11 cellular contexts compared by ENCODE assay signal in genomic region chr10:99930731-99931550, GRCh38.
DNase-seq lines count a peak whose midpoint lies in the region; ATAC-seq, FAIRE-seq and TF ChIP-seq lines count a peak whose summit lies in the region.
"Had no signal": no experiment of that assay in that cellular context is flagged by ENCODE, and none has a peak within 500 bp of the region (broad histone marks: within the 10 kb centered on the region; RNA-seq: fewer than 3 reads in every experiment).

No MANE protein-coding gene starts in this region.

- H3K27ac ChIP-seq in esophagus (ENCODE audit: low read depth in 2 of 2, low read length in 1 of 2) = peak overlapping the region; percentile 75 to 90
- no peak overlapping the region for H3K27ac ChIP-seq in tibial artery

- H3K27me3 ChIP-seq in esophagus (ENCODE audit: control insufficient read depth in 1 of 2, insufficient read depth in 2 of 2, low read length in 2 of 2) (no peaks in the 10 kb centered on the region), tibial artery (no peaks in the 10 kb centered on the region)

- no peaks in the 10 kb centered on the region for H3K9me3 Mint-ChIP-seq in nephron progenitor cell
- H3K9me3 Mint-ChIP-seq: stimulated activated memory B cell treated with anti-CD40 and anti-IgM and Interleukin-4, amounts not matched to agents 10 μg/mL and 1 μg/mL and 100 μg/mL, for 72 hours had no signal

- 38 to 44% methylated on average over 9 of the region's 9 CpGs for WGBS in esophagus, 2 donors

- no peaks in the 10 kb centered on the region for H3K36me3 Mint-ChIP-seq in nephron progenitor cell (ENCODE audit: low read depth)

- TF ChIP-seq POLR2A in H54 (IDR thresholded peaks at IDR 0.05; ENCODE audit: low read depth, low read length) = no peak

- no peak for TF ChIP-seq CTCF in nephron progenitor cell (IDR thresholded peaks at IDR 0.05)
- TF ChIP-seq CTCF in tibial artery (IDR thresholded peaks at IDR 0.05) = no peak

- ATAC-seq in HG02970 (IDR thresholded peaks at IDR 0.05; ENCODE audit: low FRiP score, unreplicated experiment) (no peak), HG03442 (IDR thresholded peaks at IDR 0.05; ENCODE audit: unreplicated experiment) (no peak)
- ATAC-seq: stimulated activated memory B cell treated with anti-CD40 and anti-IgM and Interleukin-4, amounts not matched to agents 10 μg/mL and 1 μg/mL and 100 μg/mL, for 72 hours had no signal

- peaks cover 55% of the 10 kb centered on the region for H3K4me1 Mint-ChIP-seq in nephron progenitor cell

- peak overlapping the region; percentile 42 for H3K4me3 Mint-ChIP-seq in nephron progenitor cell
- H3K4me3 Mint-ChIP-seq: stimulated activated memory B cell treated with anti-CD40 and anti-IgM and Interleukin-4, amounts not matched to agents 10 μg/mL and 1 μg/mL and 100 μg/mL, for 72 hours had no signal

- H3K36me3 ChIP-seq in esophagus (ENCODE audit: control insufficient read depth in 2 of 2, insufficient read depth in 2 of 2, low read length in 1 of 2) (no peaks in the 10 kb centered on the region), tibial artery (no peaks in the 10 kb centered on the region)

- peaks cover 0 to 8% of the 10 kb centered on the region in 2 donors for H3K4me1 ChIP-seq in esophagus (ENCODE audit: control insufficient read depth in 2 of 2, insufficient read depth in 2 of 2, low read length in 1 of 2)
- peaks cover 0 to 10% (median 2%) of the 10 kb centered on the region in 4 donors for H3K4me1 ChIP-seq in tibial artery

- peaks cover 2% of the 10 kb centered on the region for H3K27me3 Mint-ChIP-seq in nephron progenitor cell (ENCODE audit: low read depth, poor library complexity)
- H3K27me3 Mint-ChIP-seq: stimulated activated memory B cell treated with anti-CD40 and anti-IgM and Interleukin-4, amounts not matched to agents 10 μg/mL and 1 μg/mL and 100 μg/mL, for 72 hours had no signal

- DNase-seq in DMS53 treated with DMSO at 0.1 percent for 48 hours (lab: John Stamatoyannopoulos, UW; ENCODE audit: unreplicated experiment) (peak; percentile 95), NCI-H2196 (lab: John Stamatoyannopoulos, UW; ENCODE audit: unreplicated experiment) (peak; percentile 50), nephron progenitor cell (no peak), tibial artery (no peak), H54 (ENCODE audit: insufficient read length, low spot score) (no peak)
- DNase-seq: NCI-H2081 treated with DMSO at 0.1 percent for 48 hours had no signal

- peak overlapping the region; percentile 77 for H3K27ac Mint-ChIP-seq in nephron progenitor cell
- H3K27ac Mint-ChIP-seq: stimulated activated memory B cell treated with anti-CD40 and anti-IgM and Interleukin-4, amounts not matched to agents 10 μg/mL and 1 μg/mL and 100 μg/mL, for 72 hours had no signal

- intact Hi-C loops in tibial artery (cut with DNase I; ENCODE audit: low total_unique reads) = no loop called here

- H3K4me3 ChIP-seq in esophagus (ENCODE audit: low read depth in 1 of 2, low read length in 2 of 2) (peak overlapping the region in 1 of 2 donors; percentile 36), tibial artery (no peak overlapping the region)

- H3K9me3 ChIP-seq in esophagus (ENCODE audit: control insufficient read depth in 2 of 2, insufficient read depth in 1 of 2, low read depth in 1 of 2, low read length in 1 of 2) = no peaks in the 10 kb centered on the region
- H3K9me3 ChIP-seq in tibial artery = no peaks in the 10 kb centered on the region

- FAIRE-seq in H54 (lab: Jason Lieb, UNC) = no peak
- FAIRE-seq: frontal cortex had no signal

Comparison
In these comparisons a context has a peak if more than half of its experiments do, and no peak if none do; other contexts are left out.
1. DNase-seq: peak in DMS53 treated with DMSO at 0.1 percent for 48 hours (single experiment) and NCI-H2196 (single experiment); none in nephron progenitor cell (single experiment), tibial artery (0 of 2) and H54 (single experiment).
2. H3K27ac ChIP-seq: peak in esophagus (2 of 2); none in tibial artery (0 of 2).